In genomic region chr6:111990214-111990613, GRCh38 we compare ENCODE assay signal across 13 cellular contexts.
DNase-seq lines count a peak whose midpoint lies in the region; ATAC-seq and TF ChIP-seq lines count a peak whose summit lies in the region.
"Had no signal": no experiment of that assay in that cellular context is flagged by ENCODE, and none has a peak within 500 bp of the region (broad histone marks: within the 10 kb centered on the region; RNA-seq: fewer than 3 reads in every experiment).

No MANE protein-coding gene starts in this region.

- H3K4me3 Mint-ChIP-seq in activated naive CD4-positive, alpha-beta T cell treated with anti-CD3 and anti-CD28 coated beads for 36 hours = peak overlapping the region; percentile 13
- peak overlapping the region; percentile 72 for H3K4me3 Mint-ChIP-seq in activated T-helper 17 cell treated with anti-CD3 and anti-CD28 coated beads, Interleukin-2, amount 50 U/mL, for 72 hours
- H3K4me3 Mint-ChIP-seq: activated B cell treated with CpG ODN at 0.5 μM for 24 hours had no signal

- H3K27me3 ChIP-seq in thyroid gland = no peaks in the 10 kb centered on the region
- H3K27me3 ChIP-seq: upper lobe of right lung had no signal

- no peak overlapping the region for H3K4me3 ChIP-seq in thyroid gland (replicated peaks in 1 of 3)
- H3K4me3 ChIP-seq: psoas muscle, upper lobe of right lung had no signal

- peaks cover 5% of the 10 kb centered on the region for H3K36me3 Mint-ChIP-seq in activated naive CD4-positive, alpha-beta T cell treated with anti-CD3 and anti-CD28 coated beads for 36 hours (ENCODE audit: low read depth)
- no peaks in the 10 kb centered on the region for H3K36me3 Mint-ChIP-seq in activated T-helper 17 cell treated with anti-CD3 and anti-CD28 coated beads, Interleukin-2, amount 50 U/mL, for 72 hours (ENCODE audit: low read depth)

- TF ChIP-seq POLR2A in thyroid gland (IDR thresholded peaks at IDR 0.05) = no peak

- H3K27ac Mint-ChIP-seq in activated naive CD4-positive, alpha-beta T cell treated with anti-CD3 and anti-CD28 coated beads for 36 hours = peak overlapping the region; percentile 94
- H3K27ac Mint-ChIP-seq in activated T-helper 17 cell treated with anti-CD3 and anti-CD28 coated beads, Interleukin-2, amount 50 U/mL, for 72 hours = peak overlapping the region; percentile 91
- H3K27ac Mint-ChIP-seq: activated B cell treated with CpG ODN at 0.5 μM for 24 hours had no signal

- peaks cover 35 to 38% of the 10 kb centered on the region in 2 donors for H3K4me1 ChIP-seq in thyroid gland
- H3K4me1 ChIP-seq: psoas muscle had no signal

- no peaks in the 10 kb centered on the region for H3K27me3 Mint-ChIP-seq in activated naive CD4-positive, alpha-beta T cell treated with anti-CD3 and anti-CD28 coated beads for 36 hours (ENCODE audit: low read depth)
- H3K27me3 Mint-ChIP-seq in activated T-helper 17 cell treated with anti-CD3 and anti-CD28 coated beads, Interleukin-2, amount 50 U/mL, for 72 hours = no peaks in the 10 kb centered on the region

- TF ChIP-seq CTCF in thyroid gland (IDR thresholded peaks at IDR 0.05) = no peak

- H3K9me3 ChIP-seq in thyroid gland = no peaks in the 10 kb centered on the region
- H3K9me3 ChIP-seq: psoas muscle, upper lobe of right lung had no signal

- peaks cover 92% of the 10 kb centered on the region for H3K4me1 Mint-ChIP-seq in activated naive CD4-positive, alpha-beta T cell treated with anti-CD3 and anti-CD28 coated beads for 36 hours (ENCODE audit: low read depth)
- H3K4me1 Mint-ChIP-seq in activated T-helper 17 cell treated with anti-CD3 and anti-CD28 coated beads, Interleukin-2, amount 50 U/mL, for 72 hours = peaks cover 63% of the 10 kb centered on the region

- no peaks in the 10 kb centered on the region for H3K36me3 ChIP-seq in thyroid gland
- H3K36me3 ChIP-seq: upper lobe of right lung had no signal

- H3K27ac ChIP-seq in thyroid gland = peak overlapping the region in 2 of 3 donors; percentile 39 to 81
- H3K27ac ChIP-seq: psoas muscle, upper lobe of right lung had no signal

- WGBS in thyroid gland, 2 donors = 74 to 91% methylated on average over 2 of the region's 2 CpGs

- CTCF ChIA-PET in activated naive CD4-positive, alpha-beta T cell treated with anti-CD3 and anti-CD28 coated beads for 36 hours (lab: Charles Lee) = interaction anchor here (0.8 to 5.5 kb wide), 4 partner anchors 14 to 186 kb away, joined by 3 to 27 read pairs (median 3); no protein-coding TSS in a partner anchor

- peak; percentile 61 for ATAC-seq in HG02885 (IDR thresholded peaks at IDR 0.05; ENCODE audit: poor library complexity, unreplicated experiment)
- peak; percentile 68 for ATAC-seq in activated T-helper 17 cell treated with anti-CD3 and anti-CD28 coated beads, Interleukin-2, amount 50 U/mL, for 72 hours (replicated peaks)
- ATAC-seq: psoas muscle, upper lobe of right lung had no signal

- no peaks in the 10 kb centered on the region for H3K9me3 Mint-ChIP-seq in activated naive CD4-positive, alpha-beta T cell treated with anti-CD3 and anti-CD28 coated beads for 36 hours
- no peaks in the 10 kb centered on the region for H3K9me3 Mint-ChIP-seq in activated T-helper 17 cell treated with anti-CD3 and anti-CD28 coated beads, Interleukin-2, amount 50 U/mL, for 72 hours
- H3K9me3 Mint-ChIP-seq: activated B cell treated with CpG ODN at 0.5 μM for 24 hours had no signal

- intact Hi-C loops in activated naive CD4-positive, alpha-beta T cell treated with anti-CD3 and anti-CD28 coated beads for 36 hours (cut with micrococcal nuclease) = no loop called here
- intact Hi-C loops in thyroid gland (cut with DNase I) (loop anchor here (10.0 kb wide), 2 partner anchors 115 to 185 kb away; partner anchors contain the start of gene FYN), cardiac septum (cut with DNase I) (no loop called here)

- peak; percentile 53 for DNase-seq in activated naive CD4-positive, alpha-beta T cell treated with anti-CD3 and anti-CD28 coated beads for 36 hours
- no peak for DNase-seq in activated naive CD4-positive, alpha-beta T cell (lab: John Stamatoyannopoulos, UW)
- no peak for DNase-seq in thyroid gland
- DNase-seq in iPS-NIHi11 (ENCODE audit: low spot score) = no peak
- no peak for DNase-seq in stimulated activated CD4-positive, alpha-beta T cell treated with anti-CD3 and anti-CD28 coated beads, Interleukin-2, amount 100 ng/mL, for 48 hours
- DNase-seq in cardiac septum (ENCODE audit: low spot score) = no peak
- DNase-seq: activated B cell treated with CpG ODN at 0.5 μM for 24 hours; glutamatergic neuron; psoas muscle; stimulated activated CD4-positive, alpha-beta T cell treated with anti-CD3 and anti-CD28 coated beads, Interleukin-15, amount 100 ng/mL, for 24 hours; upper lobe of right lung had no signal
